9 cellular contexts compared by ENCODE assay signal in genomic region chr10:70267161-70267933, GRCh38. TPM values are rescaled to one million over a fixed set of nuclear protein-coding genes. Genes with fewer than 3 reads are reported as not detected.
DNase-seq lines count a peak whose midpoint lies in the region; ATAC-seq and TF ChIP-seq lines count a peak whose summit lies in the region.
"Had no signal": no experiment of that assay in that cellular context is flagged by ENCODE, and none has a peak within 500 bp of the region (broad histone marks: within the 10 kb centered on the region; RNA-seq: fewer than 3 reads in every experiment).

No MANE protein-coding gene starts in this region.

- peaks cover 40% of the 10 kb centered on the region for H3K4me1 ChIP-seq in MM.1S (ENCODE audit: low read length)
- peaks cover 20% of the 10 kb centered on the region for H3K4me1 ChIP-seq in osteoblast (ENCODE audit: insufficient read depth, low read length)

- H3K9me3 ChIP-seq in MM.1S (replicated peaks; ENCODE audit: insufficient read depth, low read length): no peaks in the 10 kb centered on the region
- no peaks in the 10 kb centered on the region for H3K9me3 ChIP-seq in osteoblast (ENCODE audit: low read depth, low read length)

- peak overlapping the region; percentile 89 for H3K27ac Mint-ChIP-seq in chondrocyte (ENCODE audit: unreplicated experiment)
- H3K27ac Mint-ChIP-seq in effector memory CD8-positive, alpha-beta T cell: no peak overlapping the region

- TF ChIP-seq CTCF in MM.1S (IDR thresholded peaks at IDR 0.05; ENCODE audit: low read length) (no peak), chondrocyte (IDR thresholded peaks at IDR 0.05) (peak; percentile 61), osteoblast (IDR thresholded peaks at IDR 0.05; ENCODE audit: extremely low read depth, low read depth, low read length) (peak; percentile 34)

- no peaks in the 10 kb centered on the region for H3K27me3 ChIP-seq in MM.1S (replicated peaks; ENCODE audit: insufficient read depth, low read length)
- H3K27me3 ChIP-seq in osteoblast (ENCODE audit: insufficient read depth, low read length): peaks cover 8% of the 10 kb centered on the region

- H3K4me2 ChIP-seq in MM.1S (ENCODE audit: low read depth, low read length): no peak overlapping the region
- H3K4me2 ChIP-seq in osteoblast (ENCODE audit: insufficient read depth, low read length): no peak overlapping the region

- H3K27ac ChIP-seq in MM.1S (ENCODE audit: low read length) (no peak overlapping the region), osteoblast (ENCODE audit: low read depth, low read length) (peak overlapping the region; percentile 52)

- ATAC-seq in HG02884 (IDR thresholded peaks at IDR 0.05; ENCODE audit: unreplicated experiment) (no peak), GM21737 (IDR thresholded peaks at IDR 0.05; ENCODE audit: unreplicated experiment) (no peak)
- ATAC-seq in effector memory CD8-positive, alpha-beta T cell (replicated peaks): no peak

- no peak overlapping the region for H3K4me3 ChIP-seq in MM.1S (ENCODE audit: low read length)
- no peak overlapping the region for H3K4me3 ChIP-seq in osteoblast (ENCODE audit: insufficient read depth, low read length)

- H3K79me2 ChIP-seq in MM.1S (ENCODE audit: low read length): no peaks in the 10 kb centered on the region
- no peaks in the 10 kb centered on the region for H3K79me2 ChIP-seq in osteoblast (ENCODE audit: insufficient read depth, low read length)

- H2AFZ ChIP-seq in MM.1S (ENCODE audit: low read length) (0 out of 2 replicates have a peak overlapping the region, but pooled peaks have one; percentile 8), osteoblast (ENCODE audit: low read length) (peak overlapping the region; percentile 38)

- H3K9ac ChIP-seq in MM.1S (ENCODE audit: low read length): no peak overlapping the region

- H3K27me3 Mint-ChIP-seq in chondrocyte (ENCODE audit: low read depth): peaks cover 2% of the 10 kb centered on the region
- H3K27me3 Mint-ChIP-seq in effector memory CD8-positive, alpha-beta T cell: peaks cover 9 to 16% of the 10 kb centered on the region in 2 donors

- no peaks in the 10 kb centered on the region for H4K20me1 ChIP-seq in MM.1S (ENCODE audit: insufficient read depth, low read length)
- no peaks in the 10 kb centered on the region for H4K20me1 ChIP-seq in osteoblast (ENCODE audit: insufficient read depth, low read length)

- no peak overlapping the region for H3K4me3 Mint-ChIP-seq in chondrocyte (ENCODE audit: unreplicated experiment)
- no peak overlapping the region for H3K4me3 Mint-ChIP-seq in effector memory CD8-positive, alpha-beta T cell

- no peaks in the 10 kb centered on the region for H3K36me3 Mint-ChIP-seq in chondrocyte (ENCODE audit: low read depth)
- peaks cover 2% of the 10 kb centered on the region for H3K36me3 Mint-ChIP-seq in effector memory CD8-positive, alpha-beta T cell (ENCODE audit: insufficient read depth)

- no peaks in the 10 kb centered on the region for H3K36me3 ChIP-seq in MM.1S (replicated peaks; ENCODE audit: insufficient read depth, low read length)
- H3K36me3 ChIP-seq in osteoblast (ENCODE audit: insufficient read depth, low read length): no peaks in the 10 kb centered on the region

- peaks cover 20% of the 10 kb centered on the region for H3F3A ChIP-seq in MM.1S (ENCODE audit: insufficient read depth, low read length)

- H3K4me1 Mint-ChIP-seq in chondrocyte (ENCODE audit: low read depth): peaks cover 11% of the 10 kb centered on the region
- peaks cover 0 to 7% of the 10 kb centered on the region in 2 donors for H3K4me1 Mint-ChIP-seq in effector memory CD8-positive, alpha-beta T cell (ENCODE audit: low read depth in 2 of 2)

- H3K9me2 ChIP-seq in MM.1S (replicated peaks; ENCODE audit: insufficient read depth, low read length): no peaks in the 10 kb centered on the region

- DNase-seq in EH (ENCODE audit: low read depth): peak; percentile 98
- DNase-seq in MM.1S: no peak
- DNase-seq in chondrocyte (ENCODE audit: low spot score): no peak
- DNase-seq in osteoblast (ENCODE audit: insufficient read length, low spot score, missing footprints): peak; percentile 95
- no peak for DNase-seq in NCI-H748 treated with DMSO at 0.1 percent for 48 hours (lab: John Stamatoyannopoulos, UW)
- no peak for DNase-seq in effector memory CD8-positive, alpha-beta T cell
- DNase-seq: NCI-H2081 treated with DMSO at 0.1 percent for 48 hours had no signal

- no peaks in the 10 kb centered on the region for H3K9me3 Mint-ChIP-seq in chondrocyte (ENCODE audit: low read depth)
- no peaks in the 10 kb centered on the region for H3K9me3 Mint-ChIP-seq in effector memory CD8-positive, alpha-beta T cell

RNA-seq across cellular contexts. Expression of gene NPFFR1, which starts 16.5 kb away (rescaled TPM):
- total RNA-seq in chondrocyte (not detected in 3 replicates), osteoblast (not detected in 2 replicates)

RNA-seq across cellular contexts. Expression of gene PPA1, which starts 34.1 kb away (rescaled TPM):
- total RNA-seq in chondrocyte: 67.4 to 74.9 TPM (median 69.0 TPM) in 3 replicates
- 200 and 219 TPM in 2 replicates for total RNA-seq in osteoblast

Comparison
In these comparisons a context has a peak if more than half of its experiments do, and no peak if none do; other contexts are left out.
1. DNase-seq: peak in EH (single experiment) and osteoblast (single experiment); none in MM.1S (single experiment), chondrocyte (single experiment), NCI-H748 treated with DMSO at 0.1 percent for 48 hours (single experiment) and effector memory CD8-positive, alpha-beta T cell (0 of 3).